In the genomic region with DNA sequence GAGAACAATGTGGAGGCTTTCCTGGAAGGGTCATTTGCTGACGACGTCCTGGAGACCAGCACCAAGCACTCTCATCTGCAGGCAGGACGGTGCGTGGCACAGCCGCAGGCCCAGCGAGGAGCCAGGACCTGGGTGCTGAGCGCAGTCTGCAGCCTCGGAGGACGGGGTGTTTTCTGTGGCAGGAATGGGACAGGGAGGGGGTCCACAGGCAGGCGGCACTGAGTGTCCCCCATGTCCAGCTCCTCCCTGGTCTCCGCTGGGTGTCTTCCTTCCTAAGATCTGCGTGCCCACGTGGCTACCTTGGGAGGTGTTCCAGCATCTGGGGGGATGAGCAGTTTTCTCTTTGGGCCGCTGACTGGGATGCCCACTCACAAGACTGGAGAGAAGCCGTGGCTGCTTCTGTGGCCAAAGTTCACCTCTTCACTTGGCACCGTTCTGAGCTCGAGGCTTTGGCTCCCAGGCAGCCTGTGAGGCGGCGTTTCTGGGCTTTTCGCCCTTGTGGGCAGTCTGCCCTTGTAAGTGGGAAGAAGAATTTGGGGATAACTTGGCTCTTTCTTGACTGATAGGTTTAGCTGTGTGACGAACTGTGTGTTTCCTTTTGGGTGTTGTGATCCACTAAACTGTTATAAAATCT, we compare ENCODE assay signal across 26 cellular contexts.
"Had no signal": no experiment of that assay in that cellular context is flagged by ENCODE, and none has a peak within 500 bp of the region (broad histone marks: within the 10 kb centered on the region; RNA-seq: fewer than 3 reads in every experiment).

No MANE protein-coding gene starts in this region.

- H3K4me1 ChIP-seq: gastroesophageal sphincter, heart right ventricle, left lung, pancreas, right lobe of liver, vagina had no signal

- H3K4me3 ChIP-seq: coronary artery, gastroesophageal sphincter, heart right ventricle, left lung, lung, pancreas, right lobe of liver, skin epidermis, vagina had no signal

- ATAC-seq: activated CD8-positive, alpha-beta T cell treated with anti-CD3 and anti-CD28 coated beads, Interleukin-2, amount 10 ng/mL, durations not matched to agents 7 days and 5 days; activated naive CD8-positive, alpha-beta T cell treated with anti-CD3 and anti-CD28 coated beads, Interleukin-2, amount 50 U/mL, for 24 hours; gastroesophageal sphincter; left lung; pancreas had no signal

- H3K4me1 Mint-ChIP-seq: endodermal cell had no signal

- DNase-seq: activated CD4-positive, alpha-beta T cell treated with anti-CD3 and anti-CD28 coated beads for 1 hour; activated CD4-positive, alpha-beta T cell treated with anti-CD3 and anti-CD28 coated beads, Interleukin-2, amount 50 U/mL, for 1 hour; activated CD8-positive, alpha-beta T cell treated with anti-CD3 and anti-CD28 coated beads, Interleukin-2, amount 10 ng/mL, durations not matched to agents 7 days and 5 days; activated gamma-delta T cell; activated naive CD4-positive, alpha-beta T cell treated with anti-CD3 and anti-CD28 coated beads, Interleukin-2, amount 50 U/mL, for 16 hours; activated naive CD8-positive, alpha-beta T cell treated with anti-CD3 and anti-CD28 coated beads, Interleukin-2, amount 50 U/mL, for 24 hours; aorta; brain microvascular endothelial cell; central memory CD4-positive, alpha-beta T cell; endodermal cell; heart right ventricle; right lobe of liver; stimulated activated CD4-positive, alpha-beta T cell treated with anti-CD3 and anti-CD28 coated beads, Interleukin-1b, Interleukin-23, amount 100 ng/mL, for 48 hours; T-helper 1 cell; trophoblast cell had no signal

- H3K36me3 ChIP-seq: brain microvascular endothelial cell, gastroesophageal sphincter, heart right ventricle, left lung, pancreas, right lobe of liver, vagina had no signal

- H3K4me3 Mint-ChIP-seq: activated CD8-positive, alpha-beta T cell treated with anti-CD3 and anti-CD28 coated beads, Interleukin-2, amount 10 ng/mL, durations not matched to agents 7 days and 5 days; activated naive CD8-positive, alpha-beta T cell treated with anti-CD3 and anti-CD28 coated beads, Interleukin-2, amount 50 U/mL, for 24 hours; activated T-helper 1 cell treated with anti-CD3 and anti-CD28 coated beads, Interleukin-12 subunit alpha, Interleukin-12 subunit beta, Interleukin-2, Interleukin-4 antibody, amounts not matched to agents 30 ng/mL and 10 ng/mL and 1 ng/mL, durations not matched to agents 14 hours and 24 hours and 36 hours; endodermal cell; nephron; stimulated activated naive CD8-positive, alpha-beta T cell treated with anti-CD3 and anti-CD28 coated beads, Interleukin-15, Interleukin-2, amounts not matched to agents 100 ng/mL and 50 ng/mL, for 24 hours had no signal

- H3K27ac Mint-ChIP-seq: activated CD8-positive, alpha-beta T cell treated with anti-CD3 and anti-CD28 coated beads, Interleukin-2, amount 10 ng/mL, durations not matched to agents 7 days and 5 days; activated naive CD8-positive, alpha-beta T cell treated with anti-CD3 and anti-CD28 coated beads, Interleukin-2, amount 50 U/mL, for 24 hours; activated T-helper 1 cell treated with anti-CD3 and anti-CD28 coated beads, Interleukin-12 subunit alpha, Interleukin-12 subunit beta, Interleukin-2, Interleukin-4 antibody, amounts not matched to agents 30 ng/mL and 10 ng/mL and 1 ng/mL, durations not matched to agents 14 hours and 24 hours and 36 hours; endodermal cell; nephron; stimulated activated naive CD8-positive, alpha-beta T cell treated with anti-CD3 and anti-CD28 coated beads, Interleukin-15, Interleukin-2, amounts not matched to agents 100 ng/mL and 50 ng/mL, for 24 hours had no signal

- H3K27me3 ChIP-seq: brain microvascular endothelial cell, pancreas, right lobe of liver, vagina had no signal

- H3K9me3 Mint-ChIP-seq: activated naive CD8-positive, alpha-beta T cell treated with anti-CD3 and anti-CD28 coated beads, Interleukin-2, amount 50 U/mL, for 24 hours; stimulated activated naive CD8-positive, alpha-beta T cell treated with anti-CD3 and anti-CD28 coated beads, Interleukin-15, Interleukin-2, amounts not matched to agents 100 ng/mL and 50 ng/mL, for 24 hours had no signal

- H3K9me3 ChIP-seq: gastroesophageal sphincter, left lung, pancreas, right lobe of liver, vagina had no signal

- H3K27ac ChIP-seq: brain microvascular endothelial cell, coronary artery, epithelial cell of prostate, gastroesophageal sphincter, heart right ventricle, left lung, pancreas, right lobe of liver, skin epidermis, vagina had no signal
